In the genomic region with DNA sequence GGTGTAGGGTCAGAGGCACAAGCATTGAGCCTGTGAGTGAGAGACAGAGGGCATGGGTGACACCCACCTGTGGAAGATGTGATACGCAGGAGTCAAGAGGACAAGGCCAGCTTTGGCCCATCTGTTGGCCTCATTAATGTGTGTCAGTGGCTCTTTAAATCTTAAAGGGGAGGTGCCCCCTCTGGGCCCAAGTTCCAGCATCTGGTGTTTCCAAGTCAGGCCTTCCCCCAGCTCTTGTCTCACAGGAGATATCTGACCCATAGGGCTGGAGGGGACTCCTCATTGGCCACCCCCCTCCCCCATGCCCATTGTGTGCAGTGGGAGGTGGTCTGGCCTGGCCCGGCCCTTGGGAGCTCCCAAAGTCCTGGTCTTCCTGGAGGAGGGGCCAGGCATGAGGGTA, we compare ENCODE assay signal across 13 cellular contexts. TPM values are rescaled to one million over a fixed set of nuclear protein-coding genes. Genes with fewer than 3 reads are reported as not detected.
DNase-seq lines count a peak whose midpoint lies in the region; ATAC-seq, FAIRE-seq and TF ChIP-seq lines count a peak whose summit lies in the region.
"Had no signal": no experiment of that assay in that cellular context is flagged by ENCODE, and none has a peak within 500 bp of the region (broad histone marks: within the 10 kb centered on the region; RNA-seq: fewer than 3 reads in every experiment).

No MANE protein-coding gene starts in this region.

- ATAC-seq in IMR-90 (ENCODE audit: low read depth) (peak; percentile 52), K562 (no peak), memory B cell (ENCODE audit: low read depth) (no peak), GM21576 (IDR thresholded peaks at IDR 0.05; ENCODE audit: unreplicated experiment) (no peak), GM18505 (IDR thresholded peaks at IDR 0.05; ENCODE audit: unreplicated experiment) (no peak), HG03139 (IDR thresholded peaks at IDR 0.05; ENCODE audit: unreplicated experiment) (no peak)

- H3K36me3 ChIP-seq in IMR-90 (ENCODE audit: control insufficient read depth, insufficient read depth, low read length) (peaks cover 36% of the 10 kb centered on the region), K562 (ENCODE audit: control insufficient read depth, insufficient read depth, low read length) (peaks cover 65% of the 10 kb centered on the region; the same call in 2 of the 3 replicates)

- H3K23ac ChIP-seq in IMR-90 (ENCODE audit: low read depth, low read length) = no peak overlapping the region

- no peak overlapping the region for H2BK15ac ChIP-seq in IMR-90 (ENCODE audit: low read depth, low read length)

- H3K4me3 Mint-ChIP-seq in memory B cell = no peak overlapping the region

- dilution Hi-C loops in IMR-90 (cut with HindIII; ENCODE audit: low sequenced_read_pairs, unreplicated experiment) = no loop called here

- H2AK9ac ChIP-seq in IMR-90 (replicated peaks; ENCODE audit: low read depth, low read length, poor library complexity) = no peak overlapping the region

- H3K4ac ChIP-seq in IMR-90 (ENCODE audit: low read depth, low read length) = no peak overlapping the region

- CTCF ChIA-PET in IMR-90 (lab: Yijun Ruan, JAX) = no interaction called here
- CTCF ChIA-PET in K562 (lab: Yijun Ruan, JAX; ENCODE audit: low intra/inter-chr PET ratio) = interaction anchor here (0.7 kb wide), 1 partner anchor 265 kb away, joined by 3 read pairs; no protein-coding TSS in a partner anchor

- H3K56ac ChIP-seq in IMR-90 (ENCODE audit: extremely low read depth, insufficient read depth, low read length) = no peak overlapping the region

- H2AFZ ChIP-seq in IMR-90 (replicated peaks; ENCODE audit: low read length, poor library complexity) (no peak overlapping the region), K562 (ENCODE audit: low read depth, low read length) (no peak overlapping the region)

- H3K9me1 ChIP-seq in IMR-90 (ENCODE audit: insufficient read depth, low read length) = no peaks in the 10 kb centered on the region
- peaks cover 4% of the 10 kb centered on the region for H3K9me1 ChIP-seq in K562 (ENCODE audit: control insufficient read depth, insufficient read depth, low read length)

- no peak for FAIRE-seq in K562 (lab: Jason Lieb, UNC)
- FAIRE-seq: islet of Langerhans had no signal

- H4K20me1 ChIP-seq in IMR-90 (ENCODE audit: insufficient read depth, low read length) (0 out of 2 replicates have a peak, but pooled peaks cover 4% of the 10 kb centered on the region), K562 (replicated peaks; ENCODE audit: control insufficient read depth, insufficient read depth, low read length) (0 out of 2 replicates have a peak, but pooled peaks cover 4% of the 10 kb centered on the region)

- H3K27ac Mint-ChIP-seq in memory B cell = peak overlapping the region; percentile 96

- H2BK5ac ChIP-seq in IMR-90 (ENCODE audit: low read depth, low read length, poor library complexity, severe bottlenecking) = no peak overlapping the region

- POLR2A ChIA-PET in IMR-90 (lab: Charles Lee; ENCODE audit: unreplicated experiment) (no interaction called here), K562 (lab: Yijun Ruan, JAX) (interaction anchor here (0.6 to 2.4 kb wide), 9 partner anchors 9 to 304 kb away, joined by 3 to 11 read pairs (median 5); a partner anchor contains a TSS)

- H3K27ac ChIP-seq in IMR-90 (ENCODE audit: insufficient read depth, low read length) = no peak overlapping the region
- H3K27ac ChIP-seq in K562 (ENCODE audit: extremely low read depth, low read depth, low read length) = no peak overlapping the region

- H4K5ac ChIP-seq in IMR-90 (ENCODE audit: low read depth, low read length) = no peak overlapping the region

- DNase-seq in AG09319 (ENCODE audit: extremely low read depth, low read depth) = peak; percentile 64
- no peak for DNase-seq in IMR-90
- DNase-seq in K562 (ENCODE audit: extremely low read depth in 1 of 4, low spot score in 3 of 4) = no peak
- no peak for DNase-seq in memory B cell (ENCODE audit: low spot score in 2 of 2)
- no peak for DNase-seq in activated effector memory CD4-positive, alpha-beta T cell treated with Interleukin-2 at 50 U/mL for 16 hours
- DNase-seq: Caco-2; central memory CD4-positive, alpha-beta T cell; stimulated activated CD4-positive, alpha-beta T cell treated with anti-CD3 and anti-CD28 coated beads, Interleukin-15, amount 100 ng/mL, for 24 hours had no signal

- no peaks in the 10 kb centered on the region for H3K27me3 Mint-ChIP-seq in memory B cell

- peaks cover 26% of the 10 kb centered on the region for H3K4me1 Mint-ChIP-seq in memory B cell

- no peak overlapping the region for H2BK20ac ChIP-seq in IMR-90 (ENCODE audit: low read depth, low read length)

- no peak overlapping the region for H3K4me2 ChIP-seq in IMR-90 (ENCODE audit: low read depth, low read length)
- H3K4me2 ChIP-seq in K562 (ENCODE audit: insufficient read depth, low read length) = no peak overlapping the region

- TF ChIP-seq RAD21 in IMR-90 (IDR thresholded peaks at IDR 0.05; ENCODE audit: low read length) (no peak), K562 (CRISPR knock-in tag; conservative IDR thresholded peaks at IDR 0.05 in 1 of 2, IDR thresholded peaks at IDR 0.05 in 1 of 2) (no peak)

- H2BK120ac ChIP-seq in IMR-90 (ENCODE audit: low read depth, low read length) = no peak overlapping the region

- no peak overlapping the region for H4K91ac ChIP-seq in IMR-90 (ENCODE audit: insufficient read depth, low read depth, low read length)

- no TSS peak for BruUV-seq in IMR-90 (replicated peaks; lab: Mats Ljungman, UMichigan)
- no TSS peak for BruUV-seq in K562 (replicated peaks; lab: Mats Ljungman, UMichigan)

- peaks cover 0 to 24% of the 10 kb centered on the region in 2 experiments; a peak in 1 of 4 replicates for H3K79me1 ChIP-seq in IMR-90 (ENCODE audit: low read depth in 1 of 2, low read length in 2 of 2)

- in situ Hi-C loops in IMR-90 (cut with MboI; ENCODE audit: low sequenced_read_pairs) = no loop called here
- in situ Hi-C loops in K562 (cut with MboI) = no loop called here

- no CpG with 5 or more reads among the region's 2 CpGs for WGBS in IMR-90 (ENCODE audit: extremely low coverage in 2 of 2, insufficient read length in 1 of 2), 2 experiments
- 88% methylated on average over 2 of the region's 2 CpGs for WGBS in K562 (ENCODE audit: insufficient coverage, low coverage, missing lambda C conversion rate)

- H3K9ac ChIP-seq in IMR-90 (ENCODE audit: low read depth, low read length) = no peak overlapping the region; the same call in 1 of the 2 replicates
- peak overlapping the region in 1 of 2 experiments; percentile 50; a peak in 1 of 4 replicates for H3K9ac ChIP-seq in K562 (ENCODE audit: insufficient read depth in 1 of 2, low read depth in 2 of 2, low read length in 2 of 2)

- H3K27me3 ChIP-seq in IMR-90 (ENCODE audit: control insufficient read depth, insufficient read depth, low read length) = no peaks in the 10 kb centered on the region
- H3K27me3 ChIP-seq in K562 (ENCODE audit: control insufficient read depth in 2 of 2, insufficient read depth in 2 of 2, low read length in 2 of 2) = no peaks in the 10 kb centered on the region
- H3K27me3 ChIP-seq: upper lobe of right lung had no signal

- no peak overlapping the region for H3K18ac ChIP-seq in IMR-90 (ENCODE audit: low read depth, low read length)

- H3K4me1 ChIP-seq in IMR-90 (ENCODE audit: control insufficient read depth, insufficient read depth, low read length) = peaks cover 4% of the 10 kb centered on the region
- H3K4me1 ChIP-seq in K562 (replicated peaks in 1 of 2; ENCODE audit: control insufficient read depth in 2 of 2, insufficient read depth in 2 of 2, low read length in 2 of 2) = peaks cover 16 to 59% of the 10 kb centered on the region in 2 experiments
- H3K4me1 ChIP-seq: Caco-2 had no signal

- TF ChIP-seq EP300 in K562 (IDR thresholded peaks at IDR 0.05; ENCODE audit: low read length) = no peak

- H3K36me3 Mint-ChIP-seq in memory B cell = peaks cover 23% of the 10 kb centered on the region

- 0 out of 2 replicates have a peak overlapping the region, but pooled peaks have one; percentile 38 for H2AK5ac ChIP-seq in IMR-90 (ENCODE audit: low read depth, low read length)

- H3K9me3 ChIP-seq in IMR-90 (ENCODE audit: control insufficient read depth, insufficient read depth, low read length) = no peaks in the 10 kb centered on the region
- no peaks in the 10 kb centered on the region for H3K9me3 ChIP-seq in K562 (replicated peaks; ENCODE audit: control insufficient read depth, insufficient read depth, low read depth, low read length)
- H3K9me3 ChIP-seq: Caco-2, upper lobe of right lung had no signal

- H3K9me3 Mint-ChIP-seq in memory B cell = no peaks in the 10 kb centered on the region

- peaks cover 3% of the 10 kb centered on the region; the same call in 1 of the 3 replicates for H3K79me2 ChIP-seq in K562 (ENCODE audit: control insufficient read depth, insufficient read depth, low read length)

- H4K8ac ChIP-seq in IMR-90 (ENCODE audit: low read depth in 2 of 2, low read length in 2 of 2) = no peak overlapping the region

- no peak for TF ChIP-seq POLR2A in IMR-90 (IDR thresholded peaks at IDR 0.05; ENCODE audit: low read depth, low read length)
- no peak for TF ChIP-seq POLR2A in K562 (conservative IDR thresholded peaks at IDR 0.05)
- no peak for TF ChIP-seq POLR2A in GM18505 (IDR thresholded peaks at IDR 0.05; ENCODE audit: borderline replicate concordance, extremely low read depth, insufficient read depth, insufficient read length)

- intact Hi-C loops in IMR-90 (cut with micrococcal nuclease) = no loop called here
- intact Hi-C loops in K562 (cut with micrococcal nuclease) = loop anchor here (5.0 kb wide), 1 partner anchor 44 kb away; no protein-coding TSS in a partner anchor

- H3K4me3 ChIP-seq in IMR-90 (ENCODE audit: insufficient read depth, low read depth, low read length) (no peak overlapping the region), K562 (no peak overlapping the region)
- H3K4me3 ChIP-seq: upper lobe of right lung had no signal

- no peak overlapping the region for H3K14ac ChIP-seq in IMR-90 (replicated peaks; ENCODE audit: low read depth, low read length)

- TF ChIP-seq CTCF in AG09319 (IDR thresholded peaks at IDR 0.05; ENCODE audit: low read depth, low read length) (no peak), IMR-90 (conservative IDR thresholded peaks at IDR 0.05; ENCODE audit: low read depth, low read length) (no peak), K562 (IDR thresholded peaks at IDR 0.05 in 2 of 3, conservative IDR thresholded peaks at IDR 0.05 in 1 of 3; ENCODE audit: insufficient read depth in 2 of 3, low read depth in 1 of 3, low read length in 3 of 3) (no peak)

RNA-seq across cellular contexts. Expression of a gene that starts 8.9 kb away (rescaled TPM):
- total RNA-seq in IMR-90 (2012; rRNA removed) (not detected in 2 replicates), K562 (2014; rRNA removed) (not detected in 2 replicates), K562 (2014; rRNA removed; fragmentation: Illumina TruSeq; extraction: Trizol) (not detected in 2 replicates), K562 (2015; rRNA removed; fragmentation: Illumina TruSeq; extraction: Trizol) (not detected in 2 replicates), K562 (2021) (0.40 TPM in 1 of 2 replicates, not detected in the other)
- polyA plus RNA-seq in IMR-90 (2012; rRNA removed) (0.09 and 0.34 TPM in 2 replicates), K562 (2011; rRNA removed) (not detected in 2 replicates), K562 (2014; fragmentation: Illumina TruSeq; extraction: Trizol) (not detected in 2 replicates), K562 (2014; fragmentation: Nextera tagmentation; extraction: Ambion mirVana) (not detected), K562 (2014; rRNA removed) (0.07 TPM in 1 of 2 replicates, not detected in the other)
- polyA plus RNA-seq in IMR-90 (2012; cell fraction: cytosol; rRNA removed) = 0.08 and 0.13 TPM in 2 replicates
- polyA plus RNA-seq in IMR-90 (2012; cell fraction: nucleus; rRNA removed; ENCODE audit: low replicate concordance) = 0.89 and 3.2 TPM in 2 replicates
- total RNA-seq in K562 (2011; cell fraction: chromatin; rRNA removed; ENCODE audit: low replicate concordance) = 0.33 and 1.00 TPM in 2 replicates
- 0.26 TPM in 1 of 2 replicates, not detected in the other for total RNA-seq in K562 (2011; cell fraction: nucleolus; rRNA removed)
- 0.29 TPM in 1 of 2 replicates, not detected in the other for total RNA-seq in K562 (2011; cell fraction: nucleoplasm; rRNA removed)
- 0.28 TPM in 1 of 2 replicates, not detected in the other for polyA plus RNA-seq in K562 (2011; cell fraction: cytosol; rRNA removed)
- polyA plus RNA-seq in K562 (2011; cell fraction: nucleus; rRNA removed) = not detected in 2 replicates
- 0.39 and 0.58 TPM in 2 replicates for polyA plus RNA-seq in K562 (2012)
- polyA minus RNA-seq in K562 (2011; rRNA and poly(A)+ RNA removed) = not detected in 2 replicates
- polyA minus RNA-seq in K562 (2011; cell fraction: cytosol; rRNA and poly(A)+ RNA removed) = not detected in 2 replicates
- polyA minus RNA-seq in K562 (2011; cell fraction: nucleus; rRNA and poly(A)+ RNA removed) = 0.27 TPM in 1 of 2 replicates, not detected in the other

RNA-seq across cellular contexts. Expression of a gene that starts 10.8 kb away (rescaled TPM):
- total RNA-seq in IMR-90 (2012; rRNA removed) = 10.0 and 13.3 TPM in 2 replicates
- polyA plus RNA-seq in IMR-90 (2012; rRNA removed) = 27.4 and 29.0 TPM in 2 replicates
- polyA plus RNA-seq in IMR-90 (2012; cell fraction: cytosol; rRNA removed) = 13.2 and 27.4 TPM in 2 replicates
- polyA plus RNA-seq in IMR-90 (2012; cell fraction: nucleus; rRNA removed; ENCODE audit: low replicate concordance) = 82.3 and 155 TPM in 2 replicates
- total RNA-seq in K562 (2011; cell fraction: chromatin; rRNA removed; ENCODE audit: low replicate concordance) = 131 and 234 TPM in 2 replicates
- 106 and 109 TPM in 2 replicates for total RNA-seq in K562 (2011; cell fraction: nucleolus; rRNA removed)
- 106 and 124 TPM in 2 replicates for total RNA-seq in K562 (2011; cell fraction: nucleoplasm; rRNA removed)
- total RNA-seq in K562 (2014; rRNA removed) = 80.6 and 98.7 TPM in 2 replicates
- 24.2 and 28.8 TPM in 2 replicates for total RNA-seq in K562 (2014; rRNA removed; fragmentation: Illumina TruSeq; extraction: Trizol)
- 26.3 and 29.2 TPM in 2 replicates for total RNA-seq in K562 (2015; rRNA removed; fragmentation: Illumina TruSeq; extraction: Trizol)
- total RNA-seq in K562 (2021) = 60.9 and 87.1 TPM in 2 replicates
- polyA plus RNA-seq in K562 (2011; rRNA removed) = 19.2 and 29.8 TPM in 2 replicates
- polyA plus RNA-seq in K562 (2011; cell fraction: cytosol; rRNA removed) = 22.0 and 75.3 TPM in 2 replicates
- 63.0 and 156 TPM in 2 replicates for polyA plus RNA-seq in K562 (2011; cell fraction: nucleus; rRNA removed)
- polyA plus RNA-seq in K562 (2012) = 47.0 and 62.8 TPM in 2 replicates
- polyA plus RNA-seq in K562 (2014; fragmentation: Illumina TruSeq; extraction: Trizol) = 36.9 and 50.9 TPM in 2 replicates
- under 1 TPM; 0.03 to 0.38 TPM for polyA plus RNA-seq in K562 (2014; fragmentation: Nextera tagmentation; extraction: Ambion mirVana)
- 56.4 and 61.3 TPM in 2 replicates for polyA plus RNA-seq in K562 (2014; rRNA removed)
- polyA minus RNA-seq in K562 (2011; rRNA and poly(A)+ RNA removed) = 15.6 and 21.1 TPM in 2 replicates
- polyA minus RNA-seq in K562 (2011; cell fraction: cytosol; rRNA and poly(A)+ RNA removed) = 50.6 and 59.1 TPM in 2 replicates
- 17.2 and 21.5 TPM in 2 replicates for polyA minus RNA-seq in K562 (2011; cell fraction: nucleus; rRNA and poly(A)+ RNA removed)

RNA-seq across cellular contexts. Expression of a gene that starts 14.3 kb away (rescaled TPM):
- total RNA-seq in IMR-90 (2012; rRNA removed) (12.0 and 14.2 TPM in 2 replicates), K562 (2014; rRNA removed) (26.1 and 36.0 TPM in 2 replicates), K562 (2014; rRNA removed; fragmentation: Illumina TruSeq; extraction: Trizol) (3.2 and 4.2 TPM in 2 replicates), K562 (2015; rRNA removed; fragmentation: Illumina TruSeq; extraction: Trizol) (12.3 and 12.6 TPM in 2 replicates), K562 (2021) (24.2 and 26.9 TPM in 2 replicates)
- polyA plus RNA-seq in IMR-90 (2012; rRNA removed) (65.5 and 86.6 TPM in 2 replicates), K562 (2011; rRNA removed) (9.7 and 12.3 TPM in 2 replicates), K562 (2014; fragmentation: Illumina TruSeq; extraction: Trizol) (11.9 and 21.9 TPM in 2 replicates), K562 (2014; fragmentation: Nextera tagmentation; extraction: Ambion mirVana) (under 1 TPM; 0.32 to 0.83 TPM), K562 (2014; rRNA removed) (27.6 and 33.4 TPM in 2 replicates)
- 20.7 and 84.1 TPM in 2 replicates for polyA plus RNA-seq in IMR-90 (2012; cell fraction: cytosol; rRNA removed)
- 26.4 and 80.1 TPM in 2 replicates for polyA plus RNA-seq in IMR-90 (2012; cell fraction: nucleus; rRNA removed; ENCODE audit: low replicate concordance)
- 6.1 and 32.6 TPM in 2 replicates for total RNA-seq in K562 (2011; cell fraction: chromatin; rRNA removed; ENCODE audit: low replicate concordance)
- total RNA-seq in K562 (2011; cell fraction: nucleolus; rRNA removed) = 30.5 and 31.9 TPM in 2 replicates
- 14.4 and 16.7 TPM in 2 replicates for total RNA-seq in K562 (2011; cell fraction: nucleoplasm; rRNA removed)
- 21.6 and 65.1 TPM in 2 replicates for polyA plus RNA-seq in K562 (2011; cell fraction: cytosol; rRNA removed)
- polyA plus RNA-seq in K562 (2011; cell fraction: nucleus; rRNA removed) = 29.6 and 55.3 TPM in 2 replicates
- polyA plus RNA-seq in K562 (2012) = 17.8 and 26.2 TPM in 2 replicates
- 2.2 and 3.2 TPM in 2 replicates for polyA minus RNA-seq in K562 (2011; rRNA and poly(A)+ RNA removed)
- 7.2 and 7.9 TPM in 2 replicates for polyA minus RNA-seq in K562 (2011; cell fraction: cytosol; rRNA and poly(A)+ RNA removed)
- 22.2 and 25.9 TPM in 2 replicates for polyA minus RNA-seq in K562 (2011; cell fraction: nucleus; rRNA and poly(A)+ RNA removed)

RNA-seq across cellular contexts. Expression of a gene that starts 16.4 kb away (rescaled TPM):
- total RNA-seq in IMR-90 (2012; rRNA removed) = 69.7 and 75.6 TPM in 2 replicates
- polyA plus RNA-seq in IMR-90 (2012; rRNA removed) = 90.3 and 113 TPM in 2 replicates
- 68.6 and 112 TPM in 2 replicates for polyA plus RNA-seq in IMR-90 (2012; cell fraction: cytosol; rRNA removed)
- polyA plus RNA-seq in IMR-90 (2012; cell fraction: nucleus; rRNA removed; ENCODE audit: low replicate concordance) = 56.1 and 132 TPM in 2 replicates
- total RNA-seq in K562 (2011; cell fraction: chromatin; rRNA removed; ENCODE audit: low replicate concordance) = 16.9 and 90.0 TPM in 2 replicates
- total RNA-seq in K562 (2011; cell fraction: nucleolus; rRNA removed) = 98.3 and 115 TPM in 2 replicates
- 36.5 and 47.7 TPM in 2 replicates for total RNA-seq in K562 (2011; cell fraction: nucleoplasm; rRNA removed)
- 129 and 153 TPM in 2 replicates for total RNA-seq in K562 (2014; rRNA removed)
- total RNA-seq in K562 (2014; rRNA removed; fragmentation: Illumina TruSeq; extraction: Trizol) = 8.5 and 13.4 TPM in 2 replicates
- 60.4 and 61.8 TPM in 2 replicates for total RNA-seq in K562 (2015; rRNA removed; fragmentation: Illumina TruSeq; extraction: Trizol)
- total RNA-seq in K562 (2021) = 106 and 114 TPM in 2 replicates
- 40.4 and 51.9 TPM in 2 replicates for polyA plus RNA-seq in K562 (2011; rRNA removed)
- 70.6 and 201 TPM in 2 replicates for polyA plus RNA-seq in K562 (2011; cell fraction: cytosol; rRNA removed)
- polyA plus RNA-seq in K562 (2011; cell fraction: nucleus; rRNA removed) = 69.6 and 90.0 TPM in 2 replicates
- polyA plus RNA-seq in K562 (2012) = 75.0 and 123 TPM in 2 replicates
- 16.6 and 77.3 TPM in 2 replicates for polyA plus RNA-seq in K562 (2014; fragmentation: Illumina TruSeq; extraction: Trizol)
- 10 to 100 TPM; 35.6 to 66.3 TPM for polyA plus RNA-seq in K562 (2014; fragmentation: Nextera tagmentation; extraction: Ambion mirVana)
- polyA plus RNA-seq in K562 (2014; rRNA removed) = 123 and 130 TPM in 2 replicates
- polyA minus RNA-seq in K562 (2011; rRNA and poly(A)+ RNA removed) = 7.4 TPM in 2 replicates
- polyA minus RNA-seq in K562 (2011; cell fraction: cytosol; rRNA and poly(A)+ RNA removed) = 22.4 and 23.0 TPM in 2 replicates
- polyA minus RNA-seq in K562 (2011; cell fraction: nucleus; rRNA and poly(A)+ RNA removed) = 61.0 and 62.0 TPM in 2 replicates

RNA-seq across cellular contexts. Expression of a gene that starts 27.3 kb away (rescaled TPM):
- total RNA-seq in IMR-90 (2012; rRNA removed) = 16.7 and 17.7 TPM in 2 replicates
- polyA plus RNA-seq in IMR-90 (2012; rRNA removed) = 37.5 and 52.0 TPM in 2 replicates
- polyA plus RNA-seq in IMR-90 (2012; cell fraction: cytosol; rRNA removed) = 29.9 and 39.6 TPM in 2 replicates
- 57.5 and 129 TPM in 2 replicates for polyA plus RNA-seq in IMR-90 (2012; cell fraction: nucleus; rRNA removed; ENCODE audit: low replicate concordance)
- total RNA-seq in K562 (2011; cell fraction: chromatin; rRNA removed; ENCODE audit: low replicate concordance) = 60.6 and 168 TPM in 2 replicates
- 72.6 and 83.4 TPM in 2 replicates for total RNA-seq in K562 (2011; cell fraction: nucleolus; rRNA removed)
- total RNA-seq in K562 (2011; cell fraction: nucleoplasm; rRNA removed) = 51.5 and 63.5 TPM in 2 replicates
- total RNA-seq in K562 (2014; rRNA removed) = 28.7 and 39.9 TPM in 2 replicates
- 5.4 and 9.0 TPM in 2 replicates for total RNA-seq in K562 (2014; rRNA removed; fragmentation: Illumina TruSeq; extraction: Trizol)
- 18.2 and 20.5 TPM in 2 replicates for total RNA-seq in K562 (2015; rRNA removed; fragmentation: Illumina TruSeq; extraction: Trizol)
- total RNA-seq in K562 (2021) = 42.7 and 47.7 TPM in 2 replicates
- 13.1 and 18.0 TPM in 2 replicates for polyA plus RNA-seq in K562 (2011; rRNA removed)
- polyA plus RNA-seq in K562 (2011; cell fraction: cytosol; rRNA removed) = 19.3 and 52.1 TPM in 2 replicates
- polyA plus RNA-seq in K562 (2011; cell fraction: nucleus; rRNA removed) = 31.1 and 52.1 TPM in 2 replicates
- 35.9 and 37.4 TPM in 2 replicates for polyA plus RNA-seq in K562 (2012)
- polyA plus RNA-seq in K562 (2014; fragmentation: Illumina TruSeq; extraction: Trizol) = 12.2 and 23.0 TPM in 2 replicates
- polyA plus RNA-seq in K562 (2014; fragmentation: Nextera tagmentation; extraction: Ambion mirVana) = 1 to 10 TPM in 1 of 2 experiments, under 1 TPM in 1; 0.77 to 1.6 TPM
- polyA plus RNA-seq in K562 (2014; rRNA removed) = 25.0 and 31.6 TPM in 2 replicates
- polyA minus RNA-seq in K562 (2011; rRNA and poly(A)+ RNA removed) = 14.7 TPM in 2 replicates
- 23.4 and 26.2 TPM in 2 replicates for polyA minus RNA-seq in K562 (2011; cell fraction: cytosol; rRNA and poly(A)+ RNA removed)
- polyA minus RNA-seq in K562 (2011; cell fraction: nucleus; rRNA and poly(A)+ RNA removed) = 24.2 and 31.1 TPM in 2 replicates
